Comparison of ENCODE assay signal across 1 cellular context in the genomic region with DNA sequence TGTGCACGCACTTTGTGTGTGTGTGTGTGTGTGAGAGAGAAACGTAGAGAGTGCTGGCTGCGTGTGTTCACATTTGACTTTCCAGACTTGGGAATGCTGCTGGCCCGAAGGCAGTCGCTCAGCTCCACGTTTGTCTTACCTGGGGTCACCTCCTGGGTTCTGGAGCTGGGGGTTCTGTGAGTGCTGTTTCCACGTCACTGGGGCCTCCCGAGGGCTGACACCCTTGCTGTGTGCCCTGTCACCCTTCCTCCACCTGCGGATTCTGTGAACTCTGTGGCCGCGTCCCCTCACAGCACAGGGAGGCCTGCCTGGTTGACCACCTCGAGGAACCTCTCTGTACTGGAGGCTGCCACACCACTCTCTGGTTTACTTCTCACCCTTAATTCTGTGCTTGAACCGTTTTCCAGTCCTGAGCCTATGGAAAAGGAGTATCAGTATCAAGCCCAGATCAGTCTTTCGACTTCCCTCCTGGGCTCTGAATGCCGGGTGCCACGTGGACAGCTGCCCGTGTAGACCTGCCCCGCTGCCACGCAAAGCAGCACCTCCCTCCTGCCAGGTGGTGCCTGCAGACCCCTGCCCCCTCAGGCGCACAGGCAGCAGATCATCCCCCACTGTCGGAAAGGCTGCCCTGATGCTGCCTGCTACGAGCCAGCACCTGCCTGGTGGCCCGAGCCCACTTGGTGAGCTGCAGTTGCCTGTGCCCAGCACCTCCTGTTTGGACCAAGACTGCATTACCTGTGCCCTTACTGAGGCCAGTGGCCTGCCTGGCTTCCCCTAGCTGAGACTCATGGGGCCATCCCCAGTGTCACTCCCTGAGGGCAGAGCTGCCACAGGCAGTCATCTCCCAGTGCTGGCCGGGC.
TF ChIP-seq lines count a peak whose summit lies in the region.

No MANE protein-coding gene starts in this region.

TF ChIP-seq in HepG2, 621 proteins besides CTCF, POLR2A, EP300 and RAD21:
- TF ChIP-seq ZNF687 (CRISPR knock-in tag; IDR thresholded peaks at IDR 0.05) (peak; percentile 11; the same call in 1 of the 2 replicates), ZNF550 (CRISPR knock-in tag; IDR thresholded peaks at IDR 0.05; ENCODE audit: borderline replicate concordance) (no peak), SIX1 (CRISPR knock-in tag; IDR thresholded peaks at IDR 0.05; ENCODE audit: borderline replicate concordance) (no peak)
